ENCODE assay signal across 26 cellular contexts in the genomic region with DNA sequence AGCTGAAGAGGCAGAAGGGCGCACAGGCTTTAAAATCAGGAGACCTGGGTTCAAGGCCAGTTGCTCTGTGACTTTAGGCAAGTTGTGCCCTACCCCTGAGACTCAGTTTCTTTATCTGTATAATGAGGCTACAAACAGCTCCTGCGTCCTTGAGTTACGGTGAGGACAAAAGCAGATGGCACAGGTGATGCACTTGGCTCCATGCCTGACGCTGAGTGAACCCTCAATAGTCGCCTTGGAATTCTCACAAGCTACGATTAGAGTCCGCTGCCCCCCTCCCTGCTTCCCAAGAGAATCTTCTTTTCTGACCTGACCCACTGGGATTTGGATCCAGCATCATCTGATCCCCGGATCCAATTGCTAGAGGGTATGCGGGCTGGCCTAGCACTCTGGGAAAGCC. TPM values are rescaled to one million over a fixed set of nuclear protein-coding genes. Genes with fewer than 3 reads are reported as not detected.
"Had no signal": no experiment of that assay in that cellular context is flagged by ENCODE, and none has a peak within 500 bp of the region (broad histone marks: within the 10 kb centered on the region; RNA-seq: fewer than 3 reads in every experiment).

No MANE protein-coding gene starts in this region.

- DNase-seq: hypothalamus; immature natural killer cell; kidney; left colon; left lung; lower lobe of right lung; mammary epithelial cell; mesenchymal stem cell; naive thymus-derived CD8-positive, alpha-beta T cell; right lobe of liver; stimulated activated CD4-positive, alpha-beta T cell treated with anti-CD3 and anti-CD28 coated beads, Interleukin-1b, Interleukin-23, amount 100 ng/mL, for 48 hours; stimulated activated CD4-positive, alpha-beta T cell treated with anti-CD3 and anti-CD28 coated beads, Interleukin-2, amount 100 ng/mL, for 48 hours; stimulated activated CD4-positive, alpha-beta T cell treated with anti-CD3 and anti-CD28 coated beads, Interleukin-4, amount 100 ng/mL, for 4 hours; stimulated activated CD8-positive, alpha-beta memory T cell treated with anti-CD3 and anti-CD28 coated beads, Interleukin-4, amount 100 ng/mL, for 48 hours; stimulated activated naive CD8-positive, alpha-beta T cell treated with anti-CD3 and anti-CD28 coated beads, Interleukin-15, Interleukin-2, amounts not matched to agents 100 U/mL and 50 U/mL, for 24 hours; stomach; tibial artery; trophoblast cell; upper lobe of right lung had no signal

- H3K4me3 ChIP-seq: left lung, lower lobe of right lung, neural progenitor cell, right atrium auricular region, right lobe of liver, smooth muscle cell, stomach, thoracic aorta, tibial artery, upper lobe of right lung had no signal

- H3K9me3 ChIP-seq: left lung, lower lobe of right lung, neutrophil, right atrium auricular region, right lobe of liver, stomach, thoracic aorta, tibial artery, upper lobe of right lung had no signal

- H3K36me3 ChIP-seq: left lung, lower lobe of right lung, neural progenitor cell, neutrophil, right atrium auricular region, right lobe of liver, stomach, thoracic aorta, tibial artery, upper lobe of right lung had no signal

- H3K27ac ChIP-seq: left lung, lower lobe of right lung, neural progenitor cell, neutrophil, parathyroid adenoma, right atrium auricular region, right lobe of liver, stomach, thoracic aorta, tibial artery, upper lobe of right lung had no signal

- H3K27me3 ChIP-seq: right atrium auricular region, right lobe of liver had no signal

- H3K4me1 ChIP-seq: left lung, lower lobe of right lung, parathyroid adenoma, right atrium auricular region, right lobe of liver, stomach, tibial artery, upper lobe of right lung had no signal

- ATAC-seq: left colon; left lung; lower lobe of right lung; naive thymus-derived CD8-positive, alpha-beta T cell; right lobe of liver; stimulated activated memory B cell treated with anti-CD40 and anti-IgM and Interleukin-4, amounts not matched to agents 10 μg/mL and 1 μg/mL and 100 μg/mL, for 72 hours; stimulated activated naive CD8-positive, alpha-beta T cell treated with anti-CD3 and anti-CD28 coated beads, Interleukin-15, Interleukin-2, amounts not matched to agents 100 U/mL and 50 U/mL, for 24 hours; upper lobe of right lung had no signal

RNA-seq across cellular contexts. Expression of a gene that starts 6.4 kb away (rescaled TPM):
- total RNA-seq: lower lobe of right lung, upper lobe of right lung had no signal
- polyA plus RNA-seq: immature natural killer cell; naive thymus-derived CD8-positive, alpha-beta T cell had no signal
